10 cellular contexts compared by ENCODE assay signal in genomic region chr2:224666951-224667553, GRCh38. TPM values are rescaled to one million over a fixed set of nuclear protein-coding genes. Genes with fewer than 3 reads are reported as not detected.
DNase-seq lines count a peak whose midpoint lies in the region; ATAC-seq and TF ChIP-seq lines count a peak whose summit lies in the region.
"Had no signal": no experiment of that assay in that cellular context is flagged by ENCODE, and none has a peak within 500 bp of the region (broad histone marks: within the 10 kb centered on the region; RNA-seq: fewer than 3 reads in every experiment).

No MANE protein-coding gene starts in this region.

- no peak overlapping the region for H2AFZ ChIP-seq in trophoblast cell (ENCODE audit: insufficient read depth, low read length, poor library complexity)

- no peak overlapping the region for H4K8ac ChIP-seq in trophoblast cell (ENCODE audit: low read depth, low read length)

- H3K27ac Mint-ChIP-seq in activated B cell treated with CpG ODN at 0.5 μM for 24 hours, result peak overlapping the region; percentile 68
- H3K27ac Mint-ChIP-seq: nephron had no signal

- ATAC-seq in GM18867 (IDR thresholded peaks at IDR 0.05; ENCODE audit: unreplicated experiment) (peak; percentile 95), GM21526 (IDR thresholded peaks at IDR 0.05; ENCODE audit: low FRiP score, unreplicated experiment) (peak; percentile 98), HG03097 (IDR thresholded peaks at IDR 0.05; ENCODE audit: low FRiP score, unreplicated experiment) (peak; percentile 96), activated B cell treated with CpG ODN at 0.5 μM for 24 hours (ENCODE audit: low read depth) (peak; percentile 85)

- H3K4me2 ChIP-seq in trophoblast cell (ENCODE audit: low read length), result no peak overlapping the region

- H3K79me1 ChIP-seq in trophoblast cell (ENCODE audit: low read length), result no peaks in the 10 kb centered on the region

- no peaks in the 10 kb centered on the region for H3K36me3 ChIP-seq in trophoblast cell (ENCODE audit: control insufficient read depth in 1 of 2, insufficient read depth in 2 of 2, low read length in 2 of 2)

- H4K12ac ChIP-seq in trophoblast cell (ENCODE audit: low read depth, low read length), result no peak overlapping the region

- POLR2A ChIA-PET in activated B cell treated with CpG ODN at 0.5 μM for 24 hours (lab: Charles Lee), result interaction anchor here (0.5 to 0.7 kb wide), 3 partner anchors 89 to 448 kb away, joined by 4 to 6 read pairs (median 6); no protein-coding TSS in a partner anchor

- H2BK120ac ChIP-seq in trophoblast cell (ENCODE audit: insufficient read depth, low read length, poor library complexity), result no peak overlapping the region

- H3K27me3 Mint-ChIP-seq in activated B cell treated with CpG ODN at 0.5 μM for 24 hours, result no peaks in the 10 kb centered on the region

- H3K27me3 ChIP-seq in trophoblast cell (ENCODE audit: insufficient read depth, low read length), result no peaks in the 10 kb centered on the region

- peaks cover 19% of the 10 kb centered on the region for H3K4me1 Mint-ChIP-seq in activated B cell treated with CpG ODN at 0.5 μM for 24 hours
- H3K4me1 Mint-ChIP-seq: nephron had no signal

- H3K9me3 Mint-ChIP-seq in activated B cell treated with CpG ODN at 0.5 μM for 24 hours, result peaks cover 9% of the 10 kb centered on the region

- WGBS in trophoblast cell (ENCODE audit: extremely low coverage, insufficient coverage, insufficient read length), result no CpG with 5 or more reads among the region's 2 CpGs

- no peaks in the 10 kb centered on the region for H3K4me1 ChIP-seq in trophoblast cell (ENCODE audit: control insufficient read depth in 1 of 2, insufficient read depth in 2 of 2, low read length in 2 of 2)

- no peak overlapping the region for H2BK12ac ChIP-seq in trophoblast cell (ENCODE audit: low read length)

- H2BK5ac ChIP-seq in trophoblast cell (ENCODE audit: low read depth, low read length, poor library complexity), result no peak overlapping the region

- no peak overlapping the region for H3K4me3 ChIP-seq in trophoblast cell (ENCODE audit: low read depth, low read length)

- no peak overlapping the region for H2AK5ac ChIP-seq in trophoblast cell (ENCODE audit: low read length)

- H3K9ac ChIP-seq in trophoblast cell (ENCODE audit: low read length), result no peak overlapping the region

- H3K18ac ChIP-seq in trophoblast cell (ENCODE audit: low read length), result no peak overlapping the region

- H3K4ac ChIP-seq in trophoblast cell (ENCODE audit: low read depth, low read length), result no peak overlapping the region

- intact Hi-C loops in activated B cell treated with CpG ODN at 0.5 μM for 24 hours (cut with micrococcal nuclease), result loop anchor here (5.0 kb wide), 2 partner anchors 95 to 640 kb away; no protein-coding TSS in a partner anchor

- H3K9me3 ChIP-seq in trophoblast cell (ENCODE audit: insufficient read depth, low read depth, low read length), result no peaks in the 10 kb centered on the region

- H3K27ac ChIP-seq in trophoblast cell (ENCODE audit: low read depth, low read length), result no peak overlapping the region

- CTCF ChIA-PET in activated B cell treated with CpG ODN at 0.5 μM for 24 hours (lab: Charles Lee), result no interaction called here

- no peak overlapping the region for H3K14ac ChIP-seq in trophoblast cell (ENCODE audit: low read length)

- peaks cover 7% of the 10 kb centered on the region for H3K36me3 Mint-ChIP-seq in activated B cell treated with CpG ODN at 0.5 μM for 24 hours (ENCODE audit: low read depth)

- no peak overlapping the region for H3K23ac ChIP-seq in trophoblast cell (ENCODE audit: low read length)

- no peaks in the 10 kb centered on the region for H3K79me2 ChIP-seq in trophoblast cell (ENCODE audit: control insufficient read depth, insufficient read depth, low read length, poor library complexity)

- H3K4me3 Mint-ChIP-seq in activated B cell treated with CpG ODN at 0.5 μM for 24 hours, result peak overlapping the region; percentile 56
- H3K4me3 Mint-ChIP-seq: nephron had no signal

- no peak overlapping the region for H4K91ac ChIP-seq in trophoblast cell (ENCODE audit: low read depth, low read length)

- DNase-seq in activated B cell treated with CpG ODN at 0.5 μM for 24 hours (no peak), DMS79 (lab: John Stamatoyannopoulos, UW) (no peak), activated gamma-delta T cell treated with Interleukin-2 at 50 U/mL for 16 hours (no peak), trophoblast cell (no peak)
- no peak for DNase-seq in activated T-cell treated with anti-CD3 and anti-CD28 coated beads, Interleukin-2, amount 50 U/mL, for 48 hours
- DNase-seq: NCI-H187 had no signal

- no peak for TF ChIP-seq CTCF in activated B cell treated with CpG ODN at 0.5 μM for 24 hours (IDR thresholded peaks at IDR 0.05)

RNA-seq across cellular contexts. Expression of gene CCDC195, which starts 49.1 kb away (rescaled TPM):
- not detected in 2 replicates for total RNA-seq in activated B cell treated with CpG ODN at 0.5 μM for 24 hours
- polyA plus RNA-seq in trophoblast cell (2013), result not detected in 2 replicates
